28 cellular contexts compared by ENCODE assay signal in the genomic region with DNA sequence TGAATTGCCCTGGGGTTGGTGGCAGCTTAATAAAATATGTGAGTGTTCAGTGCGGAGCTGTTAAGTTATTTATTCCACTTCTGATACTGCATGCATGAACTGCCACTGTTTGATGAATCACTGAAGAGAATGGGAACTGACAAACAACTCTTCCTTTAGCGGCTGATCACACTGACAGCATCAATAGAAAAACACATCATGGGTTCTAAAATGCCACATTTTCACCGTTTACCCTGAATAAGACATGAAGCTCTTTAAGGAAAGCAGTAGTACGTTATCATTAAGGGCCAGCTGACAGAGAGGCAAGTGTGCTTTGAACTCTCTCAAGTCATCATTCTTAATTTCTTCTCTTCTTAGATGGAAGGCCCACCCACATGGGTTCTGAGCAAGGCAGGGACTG.
"Had no signal": no experiment of that assay in that cellular context is flagged by ENCODE, and none has a peak within 500 bp of the region (broad histone marks: within the 10 kb centered on the region; RNA-seq: fewer than 3 reads in every experiment).

No MANE protein-coding gene starts in this region.

- H3K27ac Mint-ChIP-seq: activated CD4-positive, alpha-beta memory T cell treated with anti-CD3 and anti-CD28 coated beads, Interleukin-2, amount 10 ng/mL, durations not matched to agents 7 days and 5 days; activated CD4-positive, alpha-beta T cell treated with anti-CD3 and anti-CD28 coated beads, Interleukin-2, amount 10 ng/mL, durations not matched to agents 7 days and 5 days; activated naive CD8-positive, alpha-beta T cell; activated T-cell treated with anti-CD3 and anti-CD28 coated beads, Interleukin-2, amount 50 U/mL, for 24 hours; activated T-helper 17 cell treated with anti-CD3 and anti-CD28 coated beads, Interleukin-2, amount 50 U/mL, for 72 hours; effector memory CD8-positive, alpha-beta T cell had no signal

- H3K27me3 ChIP-seq: esophagus muscularis mucosa, gastroesophageal sphincter had no signal

- H3K27me3 Mint-ChIP-seq: activated CD4-positive, alpha-beta memory T cell treated with anti-CD3 and anti-CD28 coated beads, Interleukin-2, amount 10 ng/mL, durations not matched to agents 7 days and 5 days; activated CD4-positive, alpha-beta T cell treated with anti-CD3 and anti-CD28 coated beads, Interleukin-2, amount 10 ng/mL, durations not matched to agents 7 days and 5 days; activated naive CD8-positive, alpha-beta T cell; activated T-cell treated with anti-CD3 and anti-CD28 coated beads, Interleukin-2, amount 50 U/mL, for 24 hours; activated T-helper 17 cell treated with anti-CD3 and anti-CD28 coated beads, Interleukin-2, amount 50 U/mL, for 72 hours; effector memory CD8-positive, alpha-beta T cell had no signal

- H3K9me3 ChIP-seq: esophagus muscularis mucosa, gastroesophageal sphincter had no signal

- FAIRE-seq: astrocyte, colon had no signal

- H3K27ac ChIP-seq: esophagus muscularis mucosa, gastroesophageal sphincter had no signal

- H3K4me3 Mint-ChIP-seq: activated CD4-positive, alpha-beta memory T cell treated with anti-CD3 and anti-CD28 coated beads, Interleukin-2, amount 10 ng/mL, durations not matched to agents 7 days and 5 days; activated CD4-positive, alpha-beta T cell treated with anti-CD3 and anti-CD28 coated beads, Interleukin-2, amount 10 ng/mL, durations not matched to agents 7 days and 5 days; activated naive CD8-positive, alpha-beta T cell; activated T-cell treated with anti-CD3 and anti-CD28 coated beads, Interleukin-2, amount 50 U/mL, for 24 hours; activated T-helper 17 cell treated with anti-CD3 and anti-CD28 coated beads, Interleukin-2, amount 50 U/mL, for 72 hours; effector memory CD8-positive, alpha-beta T cell had no signal

- H3K4me1 Mint-ChIP-seq: activated CD4-positive, alpha-beta memory T cell treated with anti-CD3 and anti-CD28 coated beads, Interleukin-2, amount 10 ng/mL, durations not matched to agents 7 days and 5 days; activated CD4-positive, alpha-beta T cell treated with anti-CD3 and anti-CD28 coated beads, Interleukin-2, amount 10 ng/mL, durations not matched to agents 7 days and 5 days; activated T-helper 17 cell treated with anti-CD3 and anti-CD28 coated beads, Interleukin-2, amount 50 U/mL, for 72 hours had no signal

- H3K9me3 Mint-ChIP-seq: activated CD4-positive, alpha-beta T cell treated with anti-CD3 and anti-CD28 coated beads, Interleukin-2, amount 10 ng/mL, durations not matched to agents 7 days and 5 days had no signal

- DNase-seq: activated CD4-positive, alpha-beta memory T cell treated with anti-CD3 and anti-CD28 coated beads, Interleukin-2, amount 10 ng/mL, durations not matched to agents 7 days and 5 days; activated CD4-positive, alpha-beta T cell treated with anti-CD3 and anti-CD28 coated beads for 1 hour; activated CD4-positive, alpha-beta T cell treated with anti-CD3 and anti-CD28 coated beads for 4 hours; activated CD4-positive, alpha-beta T cell treated with anti-CD3 and anti-CD28 coated beads, Interleukin-2, amount 10 ng/mL, durations not matched to agents 7 days and 5 days; activated CD4-positive, alpha-beta T cell treated with anti-CD3 and anti-CD28 coated beads, Interleukin-2, amount 50 U/mL, for 4 hours; activated CD8-positive, alpha-beta memory T cell treated with anti-CD3 and anti-CD28 coated beads, Interleukin-2, amount 50 U/mL, for 48 hours; activated effector memory CD4-positive, alpha-beta T cell treated with Interleukin-2 at 50 U/mL for 16 hours; activated gamma-delta T cell treated with Interleukin-2 at 50 U/mL for 16 hours; activated naive CD4-positive, alpha-beta T cell treated with anti-CD3 and anti-CD28 coated beads, Interleukin-2, amount 50 U/mL, for 16 hours; activated naive CD4-positive, alpha-beta T cell treated with Interleukin-2 at 50 U/mL for 16 hours; activated T-cell treated with anti-CD3 and anti-CD28 coated beads for 4 hours; activated T-cell treated with anti-CD3 and anti-CD28 coated beads, Interleukin-2, amount 50 U/mL, for 24 hours; amniotic stem cell; anterior cingulate cortex; caudate nucleus; cortex of kidney; dermis blood vessel endothelial cell; effector CD4-positive, alpha-beta T cell; effector memory CD8-positive, alpha-beta T cell; erythroblast; foreskin melanocyte; T-helper 2 cell had no signal

- H3K36me3 Mint-ChIP-seq: activated naive CD8-positive, alpha-beta T cell had no signal

- H3K4me1 ChIP-seq: esophagus muscularis mucosa, gastroesophageal sphincter had no signal

- ATAC-seq: activated T-helper 17 cell treated with anti-CD3 and anti-CD28 coated beads, Interleukin-2, amount 50 U/mL, for 72 hours; effector memory CD8-positive, alpha-beta T cell; gastroesophageal sphincter had no signal

- H3K36me3 ChIP-seq: esophagus muscularis mucosa, gastroesophageal sphincter had no signal

- H3K4me3 ChIP-seq: esophagus muscularis mucosa, gastroesophageal sphincter had no signal
